ENCODE assay signal across 26 cellular contexts in the genomic region with DNA sequence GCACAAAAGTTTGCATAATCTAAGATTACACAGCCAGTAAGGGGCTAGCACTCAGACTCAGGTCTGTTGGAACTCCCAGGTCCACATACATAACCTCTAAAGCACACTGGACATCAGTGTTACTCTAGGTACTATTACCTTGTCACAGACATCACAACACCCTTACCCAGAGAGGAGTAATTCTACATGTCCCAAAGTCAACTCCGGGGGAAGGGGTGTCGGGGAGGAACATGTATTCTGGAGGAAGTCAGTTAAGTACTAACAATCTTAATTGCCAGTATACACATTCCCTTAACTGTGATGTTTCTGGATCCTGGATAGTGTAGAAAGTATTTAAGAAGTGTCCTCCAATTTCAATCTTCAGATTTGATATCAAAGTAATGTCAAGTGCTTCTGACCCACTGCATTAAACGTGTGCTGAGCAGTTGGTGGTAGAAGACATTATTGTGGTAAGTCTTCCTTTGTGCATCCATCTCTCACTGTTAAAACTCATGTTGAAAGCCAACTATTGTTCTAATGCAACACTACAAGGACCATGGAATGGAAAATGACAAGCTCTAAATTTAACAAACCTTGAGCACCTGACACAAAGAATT.
"Had no signal": no experiment of that assay in that cellular context is flagged by ENCODE, and none has a peak within 500 bp of the region (broad histone marks: within the 10 kb centered on the region; RNA-seq: fewer than 3 reads in every experiment).

No MANE protein-coding gene starts in this region.

- H3K27ac ChIP-seq: colonic mucosa, epithelial cell of prostate, esophagus squamous epithelium, gastrocnemius medialis, heart right ventricle, left lung, lower lobe of right lung had no signal

- FAIRE-seq: endometrium, islet of Langerhans, keratinocyte had no signal

- DNase-seq: colonic mucosa; cortex of kidney; effector CD8-positive, alpha-beta T cell; effector memory CD8-positive, alpha-beta T cell; endodermal cell; erythroblast; esophagus squamous epithelium; foreskin fibroblast; foreskin melanocyte; gastrocnemius medialis; glutamatergic neuron; head of caudate nucleus; heart right ventricle; hippocampal formation; left cardiac atrium; left ventricle myocardium superior; lower lobe of right lung; mesenchymal stem cell; mucosa of descending colon; naive B cell had no signal

- H3K4me3 ChIP-seq: colonic mucosa, esophagus squamous epithelium, gastrocnemius medialis, heart right ventricle, left lung, lower lobe of right lung, mucosa of descending colon had no signal

- ATAC-seq: effector memory CD8-positive, alpha-beta T cell; esophagus mucosa; gastrocnemius medialis; heart right ventricle; left cardiac atrium; left lung; left ventricle myocardium superior; lower lobe of right lung; mucosa of descending colon had no signal

- H3K27me3 ChIP-seq: colonic mucosa, esophagus squamous epithelium, gastrocnemius medialis, heart right ventricle, left lung had no signal

- H3K4me1 ChIP-seq: colonic mucosa, esophagus squamous epithelium, gastrocnemius medialis, heart right ventricle, left lung, lower lobe of right lung had no signal

- H3K9me3 ChIP-seq: colonic mucosa, esophagus squamous epithelium, gastrocnemius medialis, left lung, lower lobe of right lung, mucosa of descending colon had no signal

- H3K36me3 ChIP-seq: colonic mucosa, esophagus squamous epithelium, gastrocnemius medialis, heart right ventricle, left lung, lower lobe of right lung had no signal
